In genomic region chr1:54972436-54972835, GRCh38 we compare ENCODE assay signal across 15 cellular contexts. TPM values are rescaled to one million over a fixed set of nuclear protein-coding genes. Genes with fewer than 3 reads are reported as not detected.
A peak's percentile ranks its signal among the peaks of the same experiment; 100 is the strongest.
DNase-seq lines count a peak whose midpoint lies in the region; ATAC-seq and TF ChIP-seq lines count a peak whose summit lies in the region.
"Had no signal": no experiment of that assay in that cellular context is flagged by ENCODE, and none has a peak within 500 bp of the region (broad histone marks: within the 10 kb centered on the region; RNA-seq: fewer than 3 reads in every experiment).

No MANE protein-coding gene starts in this region.

- peaks cover 13% of the 10 kb centered on the region; the same call in 1 of the 2 replicates for H3K4me1 Mint-ChIP-seq in WTC11
- H3K4me1 Mint-ChIP-seq: B cell; CD4-positive, CD25-positive, alpha-beta regulatory T cell had no signal

- H3K79me2 ChIP-seq in OCI-LY3 (ENCODE audit: low read length) = no peaks in the 10 kb centered on the region

- no peak overlapping the region for H3K27ac Mint-ChIP-seq in WTC11
- H3K27ac Mint-ChIP-seq: B cell; CD4-positive, CD25-positive, alpha-beta regulatory T cell had no signal

- H3K9me3 ChIP-seq in OCI-LY3 (ENCODE audit: insufficient read depth, low read length) = no peaks in the 10 kb centered on the region
- H3K9me3 ChIP-seq in tibial artery = no peaks in the 10 kb centered on the region
- H3K9me3 ChIP-seq: SK-N-SH had no signal

- H3K4me3 ChIP-seq in OCI-LY3 (ENCODE audit: low read length) (0 out of 2 replicates have a peak overlapping the region, but pooled peaks have one; percentile 59), tibial artery (no peak overlapping the region)

- POLR2A ChIA-PET in WTC11 (lab: Charles Lee) = no interaction called here

- no peak overlapping the region for H2AFZ ChIP-seq in OCI-LY3 (ENCODE audit: low read depth, low read length)

- peaks cover 26% of the 10 kb centered on the region for H3K4me1 ChIP-seq in OCI-LY3 (ENCODE audit: low read length)
- H3K4me1 ChIP-seq in tibial artery = peaks cover 0 to 34% (median 15%) of the 10 kb centered on the region in 4 donors

- peak overlapping the region; percentile 64 for H3K4me2 ChIP-seq in OCI-LY3 (ENCODE audit: low read length)
- H3K4me2 ChIP-seq: KMS-11, SK-N-SH had no signal

- no peaks in the 10 kb centered on the region for H3K27me3 Mint-ChIP-seq in WTC11 (ENCODE audit: low read depth)

- H3K9me3 Mint-ChIP-seq in WTC11 = no peaks in the 10 kb centered on the region

- CTCF ChIA-PET in WTC11 (lab: Charles Lee) = interaction anchor here (1.2 to 3.6 kb wide), 10 partner anchors 11 to 66 kb away, joined by 3 to 31 read pairs (median 11); partner anchors contain the start of genes BSND and PCSK9

- ATAC-seq in HG03196 (IDR thresholded peaks at IDR 0.05; ENCODE audit: unreplicated experiment) (no peak), GM21717 (IDR thresholded peaks at IDR 0.05; ENCODE audit: unreplicated experiment) (no peak), WTC11 (no peak)

- no peak overlapping the region for H3K4me3 Mint-ChIP-seq in WTC11
- H3K4me3 Mint-ChIP-seq: B cell; CD4-positive, CD25-positive, alpha-beta regulatory T cell had no signal

- H3K27ac ChIP-seq in OCI-LY3 (ENCODE audit: low read length) = no peak overlapping the region
- H3K27ac ChIP-seq in tibial artery = peak overlapping the region; percentile 65 to 69
- H3K27ac ChIP-seq: KMS-11 had no signal

- H3K36me3 Mint-ChIP-seq in WTC11 = no peaks in the 10 kb centered on the region
- H3K36me3 Mint-ChIP-seq: CD4-positive, CD25-positive, alpha-beta regulatory T cell had no signal

- no peak overlapping the region for H3K9ac ChIP-seq in OCI-LY3 (ENCODE audit: low read length)
- H3K9ac ChIP-seq: KMS-11, SK-N-SH had no signal

- no peaks in the 10 kb centered on the region for H4K20me1 ChIP-seq in OCI-LY3 (ENCODE audit: insufficient read depth, low read length)

- TF ChIP-seq CTCF in OCI-LY3 (IDR thresholded peaks at IDR 0.05; ENCODE audit: low read depth, low read length) (no peak), tibial artery (IDR thresholded peaks at IDR 0.05) (no peak), WTC11 (IDR thresholded peaks at IDR 0.05) (no peak)

- intact Hi-C loops in tibial artery (cut with DNase I; ENCODE audit: low total_unique reads) = no loop called here

- no peaks in the 10 kb centered on the region for H3K36me3 ChIP-seq in OCI-LY3 (replicated peaks; ENCODE audit: low read depth, low read length)
- no peaks in the 10 kb centered on the region for H3K36me3 ChIP-seq in tibial artery

- peak; percentile 28 for DNase-seq in ecto neural progenitor cell (ENCODE audit: low spot score)
- peak; percentile 24 for DNase-seq in mesenteric fat pad (ENCODE audit: low spot score)
- DNase-seq in tibial artery = no peak
- no peak for DNase-seq in WTC11 (ENCODE audit: low spot score)
- DNase-seq: CD4-positive, CD25-positive, alpha-beta regulatory T cell; NCI-H1092; NCI-H524 treated with DMSO at 0.1 percent for 48 hours had no signal

- H3K27me3 ChIP-seq in OCI-LY3 (ENCODE audit: low read depth, low read length) = peaks cover 28% of the 10 kb centered on the region
- no peaks in the 10 kb centered on the region for H3K27me3 ChIP-seq in tibial artery

TF ChIP-seq in WTC11, 78 proteins besides CTCF, POLR2A, EP300 and RAD21:
- TF ChIP-seq ZNF219 (CRISPR knock-in tag; IDR thresholded peaks at IDR 0.05; ENCODE audit: borderline replicate concordance) (no peak), ZNF138 (CRISPR knock-in tag; conservative IDR thresholded peaks at IDR 0.05) (no peak), TEAD1 (CRISPR knock-in tag; IDR thresholded peaks at IDR 0.05) (no peak), AR (CRISPR knock-in tag; IDR thresholded peaks at IDR 0.05) (no peak), CBFB (CRISPR knock-in tag; IDR thresholded peaks at IDR 0.05; ENCODE audit: low read depth) (no peak), ZMAT4 (CRISPR knock-in tag; IDR thresholded peaks at IDR 0.05) (no peak), ZNF232 (CRISPR knock-in tag; IDR thresholded peaks at IDR 0.05) (no peak), NFATC4 (CRISPR knock-in tag; IDR thresholded peaks at IDR 0.05) (no peak), NFYB (CRISPR knock-in tag; conservative IDR thresholded peaks at IDR 0.05; ENCODE audit: low read depth) (no peak), ESRRA (CRISPR knock-in tag; IDR thresholded peaks at IDR 0.05; ENCODE audit: borderline replicate concordance) (no peak), HMGA2 (CRISPR knock-in tag; IDR thresholded peaks at IDR 0.05) (no peak)
- TF ChIP-seq, protein P1, sequence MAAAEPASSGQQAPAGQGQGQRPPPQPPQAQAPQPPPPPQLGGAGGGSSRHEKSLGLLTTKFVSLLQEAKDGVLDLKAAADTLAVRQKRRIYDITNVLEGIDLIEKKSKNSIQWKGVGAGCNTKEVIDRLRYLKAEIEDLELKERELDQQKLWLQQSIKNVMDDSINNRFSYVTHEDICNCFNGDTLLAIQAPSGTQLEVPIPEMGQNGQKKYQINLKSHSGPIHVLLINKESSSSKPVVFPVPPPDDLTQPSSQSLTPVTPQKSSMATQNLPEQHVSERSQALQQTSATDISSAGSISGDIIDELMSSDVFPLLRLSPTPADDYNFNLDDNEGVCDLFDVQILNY (CRISPR knock-in tag; IDR thresholded peaks at IDR 0.05) = no peak

RNA-seq across cellular contexts. Expression of gene TMEM61, which starts 8.0 kb away (rescaled TPM):
- total RNA-seq in mesenteric fat pad = not detected
- total RNA-seq in WTC11 (2021) = 0.41 to 0.74 TPM (median 0.44 TPM) in 3 replicates
- total RNA-seq: B cell; CD4-positive, CD25-positive, alpha-beta regulatory T cell; M059J; Right ventricle myocardium inferior had no signal

RNA-seq across cellular contexts. Expression of gene BSND, which starts 26.3 kb away (rescaled TPM):
- total RNA-seq in mesenteric fat pad (not detected), WTC11 (2021) (0.30 to 0.42 TPM (median 0.37 TPM) in 3 replicates)
- total RNA-seq: B cell; CD4-positive, CD25-positive, alpha-beta regulatory T cell; M059J; Right ventricle myocardium inferior had no signal

Comparison
In these comparisons a context has a peak if more than half of its experiments do, and no peak if none do; other contexts are left out.
1. DNase-seq: peak in ecto neural progenitor cell (single experiment) and mesenteric fat pad (single experiment); none in tibial artery (0 of 2) and WTC11 (single experiment).